In genomic region chr14:52792097-52792415, GRCh38 we compare ENCODE assay signal across 8 cellular contexts. TPM values are rescaled to one million over a fixed set of nuclear protein-coding genes. Genes with fewer than 3 reads are reported as not detected.
A peak's percentile ranks its signal among the peaks of the same experiment; 100 is the strongest.
DNase-seq lines count a peak whose midpoint lies in the region; ATAC-seq and TF ChIP-seq lines count a peak whose summit lies in the region.

No MANE protein-coding gene starts in this region.

- peak; percentile 2; the same call in 1 of the 2 replicates for ATAC-seq in HCT116

- H3K36me3 Mint-ChIP-seq in activated CD4-positive, alpha-beta memory T cell treated with anti-CD3 and anti-CD28 coated beads, Interleukin-2, amount 10 ng/mL, durations not matched to agents 7 days and 5 days (ENCODE audit: low read depth), result peaks cover 9% of the 10 kb centered on the region
- no peaks in the 10 kb centered on the region for H3K36me3 Mint-ChIP-seq in glutamatergic neuron (ENCODE audit: unreplicated experiment)

- H3K9me3 Mint-ChIP-seq in activated CD4-positive, alpha-beta memory T cell treated with anti-CD3 and anti-CD28 coated beads, Interleukin-2, amount 10 ng/mL, durations not matched to agents 7 days and 5 days, result peaks cover 2% of the 10 kb centered on the region
- peaks cover 12% of the 10 kb centered on the region for H3K9me3 Mint-ChIP-seq in glutamatergic neuron (ENCODE audit: unreplicated experiment)

- RAD21 ChIA-PET in HCT116 (lab: Charles Lee; ENCODE audit: low non-redundant PET in 1 of 2, low total read pairs in 2 of 2, uncharacterized antibody in 2 of 2, unreplicated experiment in 2 of 2), result no interaction called here

- H3K27ac Mint-ChIP-seq in activated CD4-positive, alpha-beta memory T cell treated with anti-CD3 and anti-CD28 coated beads, Interleukin-2, amount 10 ng/mL, durations not matched to agents 7 days and 5 days, result peak overlapping the region; percentile 55
- H3K27ac Mint-ChIP-seq in glutamatergic neuron (ENCODE audit: unreplicated experiment), result peak overlapping the region; percentile 88

- H3K79me2 ChIP-seq in HCT116 (ENCODE audit: insufficient read depth, low read length), result peaks cover 43% of the 10 kb centered on the region

- no peak for TF ChIP-seq RAD21 in HCT116 (IDR thresholded peaks at IDR 0.05; ENCODE audit: low read depth)

- DNase-seq in HCT116 (ENCODE audit: low read depth, low spot score), result no peak
- DNase-seq in activated CD4-positive, alpha-beta memory T cell treated with anti-CD3 and anti-CD28 coated beads, Interleukin-2, amount 10 ng/mL, durations not matched to agents 7 days and 5 days, result no peak
- no peak for DNase-seq in glutamatergic neuron
- no peak for DNase-seq in DMS 273 treated with DMSO at 0.1 percent for 48 hours (lab: John Stamatoyannopoulos, UW)
- no peak for DNase-seq in SW 1271 (lab: John Stamatoyannopoulos, UW)
- no peak for DNase-seq in NCI-H226
- DNase-seq in HPDE6-E6E7 (ENCODE audit: extremely low spot score), result no peak

- POLR2A ChIA-PET in HCT116 (lab: Charles Lee), result interaction anchor here (0.7 to 0.9 kb wide), 2 partner anchors 49 to 360 kb away, joined by 3 to 4 read pairs; no protein-coding TSS in a partner anchor
- POLR2A ChIA-PET in activated CD4-positive, alpha-beta memory T cell treated with anti-CD3 and anti-CD28 coated beads, Interleukin-2, amount 10 ng/mL, durations not matched to agents 7 days and 5 days (lab: Charles Lee), result interaction anchor here (2.5 kb wide), 1 partner anchor 50 kb away, joined by 21 read pairs; no protein-coding TSS in a partner anchor

- no peaks in the 10 kb centered on the region for H3K9me3 ChIP-seq in HCT116 (ENCODE audit: control insufficient read depth in 1 of 2, insufficient read depth in 1 of 2, low read depth in 1 of 2, low read length in 2 of 2)
- no peaks in the 10 kb centered on the region for H3K9me3 ChIP-seq in skeletal muscle satellite cell (replicated peaks; ENCODE audit: low read length)

- peak overlapping the region; percentile 89 for H3K4me3 Mint-ChIP-seq in activated CD4-positive, alpha-beta memory T cell treated with anti-CD3 and anti-CD28 coated beads, Interleukin-2, amount 10 ng/mL, durations not matched to agents 7 days and 5 days
- H3K4me3 Mint-ChIP-seq in glutamatergic neuron (ENCODE audit: unreplicated experiment), result peak overlapping the region; percentile 83

- TF ChIP-seq CTCF in HCT116 (IDR thresholded peaks at IDR 0.05 in 2 of 3, conservative IDR thresholded peaks at IDR 0.05 in 1 of 3; ENCODE audit: borderline replicate concordance in 1 of 3, insufficient read depth in 1 of 3, low read depth in 2 of 3, low read length in 2 of 3), result no peak
- TF ChIP-seq CTCF in glutamatergic neuron (IDR thresholded peaks at IDR 0.05; ENCODE audit: partially characterized antibody, unreplicated experiment), result no peak

- TSS peak; percentile 93 for BruUV-seq in HCT116 (replicated peaks; lab: Mats Ljungman, UMichigan)

- H3K4me1 ChIP-seq in HCT116 (ENCODE audit: control insufficient read depth in 1 of 2, insufficient read depth in 2 of 2, low read length in 2 of 2) (peaks cover 9 to 21% of the 10 kb centered on the region in 2 experiments; a peak in 3 of 4 replicates), skeletal muscle satellite cell (ENCODE audit: control insufficient read depth, insufficient read depth, low read length) (peaks cover 28% of the 10 kb centered on the region)

- H3K27me3 Mint-ChIP-seq in activated CD4-positive, alpha-beta memory T cell treated with anti-CD3 and anti-CD28 coated beads, Interleukin-2, amount 10 ng/mL, durations not matched to agents 7 days and 5 days, result no peaks in the 10 kb centered on the region
- H3K27me3 Mint-ChIP-seq in glutamatergic neuron (ENCODE audit: unreplicated experiment), result no peaks in the 10 kb centered on the region

- H3K4me2 ChIP-seq in HCT116 (ENCODE audit: low read length) (peak overlapping the region; percentile 84), skeletal muscle satellite cell (ENCODE audit: low read length) (peak overlapping the region; percentile 78)

- no peaks in the 10 kb centered on the region for H3K9me2 ChIP-seq in HCT116 (ENCODE audit: insufficient read depth)

- H3K27me3 ChIP-seq in HCT116 (ENCODE audit: insufficient read depth, low read length) (no peaks in the 10 kb centered on the region), skeletal muscle satellite cell (ENCODE audit: control insufficient read depth, insufficient read depth, low read length) (no peaks in the 10 kb centered on the region)

- no peaks in the 10 kb centered on the region for H4K20me1 ChIP-seq in HCT116 (ENCODE audit: insufficient read depth)

- TF ChIP-seq POLR2A in HCT116 (IDR thresholded peaks at IDR 0.05; ENCODE audit: borderline replicate concordance, extremely low read depth, insufficient read depth, insufficient read length), result no peak

- peaks cover 29% of the 10 kb centered on the region for H3K4me1 Mint-ChIP-seq in activated CD4-positive, alpha-beta memory T cell treated with anti-CD3 and anti-CD28 coated beads, Interleukin-2, amount 10 ng/mL, durations not matched to agents 7 days and 5 days
- H3K4me1 Mint-ChIP-seq in glutamatergic neuron (ENCODE audit: low read depth, unreplicated experiment), result peaks cover 7% of the 10 kb centered on the region

- peak overlapping the region; percentile 72 for H2AFZ ChIP-seq in HCT116 (ENCODE audit: low read depth, low read length, poor library complexity, severe bottlenecking)

- H3K4me3 ChIP-seq in HCT116 (replicated peaks in 1 of 2; ENCODE audit: low read depth in 1 of 2, low read length in 2 of 2) (peak overlapping the region; percentile 42 to 86), skeletal muscle satellite cell (ENCODE audit: low read length) (peak overlapping the region; percentile 69)

- H3K36me3 ChIP-seq in HCT116 (ENCODE audit: control insufficient read depth in 1 of 2, insufficient read depth in 2 of 2, low read length in 2 of 2) (0 out of 4 replicates have a peak, but pooled peaks cover 0 to 4% of the 10 kb centered on the region in 2 experiments), skeletal muscle satellite cell (ENCODE audit: insufficient read depth, low read length) (peaks cover 4% of the 10 kb centered on the region)

- H3K9ac ChIP-seq in HCT116 (ENCODE audit: low read length) (peak overlapping the region; percentile 63), skeletal muscle satellite cell (ENCODE audit: low read depth, low read length) (peak overlapping the region; percentile 94)

- intact Hi-C loops in HCT116 (cut with micrococcal nuclease), result loop anchor here (5.0 kb wide), 1 partner anchor 240 kb away; the partner anchor contains the start of genes GPR137C and TXNDC16

- H3K27ac ChIP-seq in HCT116 (ENCODE audit: low read depth, low read length), result peak overlapping the region; percentile 65

- CTCF ChIA-PET in HCT116 (lab: Charles Lee), result no interaction called here
- CTCF ChIA-PET in activated CD4-positive, alpha-beta memory T cell treated with anti-CD3 and anti-CD28 coated beads, Interleukin-2, amount 10 ng/mL, durations not matched to agents 7 days and 5 days (lab: Charles Lee), result no interaction called here

TF ChIP-seq in HCT116, 20 proteins besides CTCF, POLR2A, EP300 and RAD21:
- TF ChIP-seq YY1 (IDR thresholded peaks at IDR 0.05; ENCODE audit: extremely low read depth, insufficient replicate concordance, low read depth, low read length) (peak; percentile 4), ZBTB33 (IDR thresholded peaks at IDR 0.05; ENCODE audit: extremely low read depth, insufficient replicate concordance, low read length) (no peak)
TF ChIP-seq in HCT116: peak in this region for 1.

RNA-seq across cellular contexts. Expression of gene GNPNAT1, which starts 0.6 kb away (rescaled TPM):
- total RNA-seq in HCT116 (2021; ENCODE audit: unreplicated experiment) (33.7 TPM), glutamatergic neuron (ENCODE audit: unreplicated experiment) (9.2 TPM)
- polyA plus RNA-seq in HCT116 (2012), result 15.9 and 16.3 TPM in 2 replicates
- total RNA-seq in activated CD4-positive, alpha-beta memory T cell treated with anti-CD3 and anti-CD28 coated beads, Interleukin-2, amount 10 ng/mL, durations not matched to agents 7 days and 5 days, result 10 to 100 TPM; 10.1 to 13.2 TPM
- total RNA-seq in skeletal muscle satellite cell (2012; rRNA removed), result 124 and 131 TPM in 2 replicates
